In genomic region chr9:126515873-126516505, GRCh38 we compare ENCODE assay signal across 2 cellular contexts.
TF ChIP-seq lines count a peak whose summit lies in the region.

No MANE protein-coding gene starts in this region.

TF ChIP-seq in SK-N-SH, 30 proteins besides CTCF, POLR2A, EP300 and RAD21 (continued from another document):
- TF ChIP-seq CHD2 (IDR thresholded peaks at IDR 0.05; ENCODE audit: low read length, partially characterized antibody) = no peak

TF ChIP-seq in SK-N-SH treated with all-trans-retinoic acid at 6 μM for 48 hours, 23 proteins besides CTCF, POLR2A, EP300 and RAD21 (continued from another document):
- TF ChIP-seq TSHZ2 (CRISPR knock-in tag; IDR thresholded peaks at IDR 0.05) = no peak
